In the genomic region with DNA sequence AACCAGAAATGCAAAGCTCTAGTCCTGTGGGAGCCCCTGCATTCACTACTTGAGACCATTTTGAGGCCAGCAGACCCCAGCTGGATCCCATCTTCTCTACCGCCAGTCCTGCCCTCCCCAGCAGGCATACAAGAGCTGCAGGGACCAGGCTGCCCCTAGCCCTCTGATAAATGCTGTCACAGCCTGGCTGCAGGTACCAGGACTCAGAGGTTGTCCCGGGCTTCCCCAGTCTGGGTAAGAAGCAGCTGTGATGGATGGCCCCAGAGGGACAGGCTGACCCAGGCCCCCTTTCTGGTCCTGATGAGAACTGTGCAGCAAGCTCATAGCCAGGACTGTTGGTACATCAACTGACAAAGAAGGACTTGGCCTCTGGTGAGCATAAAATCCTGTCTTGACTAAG, we compare ENCODE assay signal across 20 cellular contexts.
"Had no signal": no experiment of that assay in that cellular context is flagged by ENCODE, and none has a peak within 500 bp of the region (broad histone marks: within the 10 kb centered on the region; RNA-seq: fewer than 3 reads in every experiment).

No MANE protein-coding gene starts in this region.

- H3K4me1 ChIP-seq: psoas muscle, right lobe of liver, tibial artery, upper lobe of left lung, uterus had no signal

- H3K9me3 ChIP-seq: psoas muscle, right lobe of liver, spleen, tibial artery, upper lobe of left lung, uterus had no signal

- H3K36me3 ChIP-seq: right lobe of liver, spleen, tibial artery, upper lobe of left lung, uterus had no signal

- DNase-seq: effector CD8-positive, alpha-beta T cell; kidney; left colon; left ventricle myocardium superior; mesenchymal stem cell; naive B cell; psoas muscle; retina; right lobe of liver; spleen; stimulated activated CD4-positive, alpha-beta T cell treated with anti-CD3 and anti-CD28 coated beads, Interleukin-15, amount 100 ng/mL, for 24 hours; stimulated activated CD4-positive, alpha-beta T cell treated with anti-CD3 and anti-CD28 coated beads, Interleukin-1b, Interleukin-23, amount 100 ng/mL, for 48 hours; stimulated activated CD4-positive, alpha-beta T cell treated with anti-CD3 and anti-CD28 coated beads, Interleukin-4, amount 100 ng/mL, for 4 hours; stimulated activated naive CD4-positive, alpha-beta T cell treated with Interleukin-2 at 50 U/mL for 16 hours; tibial artery; upper lobe of left lung; uterus had no signal

- H3K27me3 ChIP-seq: hepatocyte, right lobe of liver, spleen, tibial artery, upper lobe of left lung, uterus had no signal

- H3K4me3 ChIP-seq: hepatocyte, lung, psoas muscle, right lobe of liver, spleen, tibial artery, upper lobe of left lung, uterus had no signal

- ATAC-seq: left colon, left ventricle myocardium superior had no signal

- H3K27ac ChIP-seq: hepatocyte, psoas muscle, right lobe of liver, spleen, tibial artery, upper lobe of left lung, uterus had no signal

- H3K36me3 Mint-ChIP-seq: naive B cell had no signal

- H3K4me2 ChIP-seq: hepatocyte had no signal

- H3K9me3 Mint-ChIP-seq: naive B cell, nephron had no signal

- H3K4me3 Mint-ChIP-seq: naive B cell, nephron had no signal
